Comparison of ENCODE assay signal across 1 cellular context in the genomic region with DNA sequence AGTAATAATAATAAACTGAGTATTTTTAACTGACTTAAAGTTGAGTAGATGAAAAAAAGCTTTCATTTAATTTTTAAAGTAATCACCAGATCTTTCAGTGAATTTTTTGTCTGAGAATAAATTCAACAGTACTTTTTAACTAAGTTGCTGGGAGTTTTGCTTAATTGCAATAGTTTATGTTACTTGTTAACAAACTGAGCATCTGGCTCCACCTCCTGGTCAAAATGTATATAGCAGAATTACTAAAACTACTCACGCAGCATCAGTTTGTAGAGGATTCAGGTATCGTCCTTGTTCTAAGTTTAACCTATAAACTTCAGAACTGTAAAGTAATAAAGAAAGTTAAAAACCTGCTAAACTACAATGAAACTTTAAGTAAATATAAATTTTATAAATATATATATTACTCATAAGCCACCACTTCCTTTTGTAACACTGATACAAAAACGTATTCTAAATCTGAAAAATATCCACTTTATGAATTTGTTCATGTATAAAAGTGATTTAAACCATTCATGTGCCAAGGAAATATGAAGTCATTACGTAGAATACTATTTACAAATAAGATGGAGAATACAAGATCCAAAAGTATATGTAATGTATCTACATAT.
TF ChIP-seq lines count a peak whose summit lies in the region.

No MANE protein-coding gene starts in this region.

TF ChIP-seq in endothelial cell of umbilical vein, 7 proteins besides CTCF, POLR2A, EP300 and RAD21:
- TF ChIP-seq, protein P1, sequence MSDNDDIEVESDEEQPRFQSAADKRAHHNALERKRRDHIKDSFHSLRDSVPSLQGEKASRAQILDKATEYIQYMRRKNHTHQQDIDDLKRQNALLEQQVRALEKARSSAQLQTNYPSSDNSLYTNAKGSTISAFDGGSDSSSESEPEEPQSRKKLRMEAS (IDR thresholded peaks at IDR 0.05; ENCODE audit: insufficient read depth, insufficient read length), result no peak
- TF ChIP-seq FOS (IDR thresholded peaks at IDR 0.05; ENCODE audit: borderline replicate concordance, insufficient read depth, low read length) (no peak), EZH2 (IDR thresholded peaks at IDR 0.05; ENCODE audit: borderline replicate concordance, low read depth, low read length, severe bottlenecking) (no peak), POLR2AphosphoS5 (IDR thresholded peaks at IDR 0.05; ENCODE audit: insufficient read depth, low read depth, low read length) (no peak), JUN (IDR thresholded peaks at IDR 0.05; ENCODE audit: borderline replicate concordance, insufficient read depth, insufficient read length, low read depth) (no peak), MYC (IDR thresholded peaks at IDR 0.05; ENCODE audit: low read depth, low read length) (no peak), GATA2 (IDR thresholded peaks at IDR 0.05; ENCODE audit: insufficient read depth, insufficient read length, low read depth, low read length) (no peak)
